In the genomic region with DNA sequence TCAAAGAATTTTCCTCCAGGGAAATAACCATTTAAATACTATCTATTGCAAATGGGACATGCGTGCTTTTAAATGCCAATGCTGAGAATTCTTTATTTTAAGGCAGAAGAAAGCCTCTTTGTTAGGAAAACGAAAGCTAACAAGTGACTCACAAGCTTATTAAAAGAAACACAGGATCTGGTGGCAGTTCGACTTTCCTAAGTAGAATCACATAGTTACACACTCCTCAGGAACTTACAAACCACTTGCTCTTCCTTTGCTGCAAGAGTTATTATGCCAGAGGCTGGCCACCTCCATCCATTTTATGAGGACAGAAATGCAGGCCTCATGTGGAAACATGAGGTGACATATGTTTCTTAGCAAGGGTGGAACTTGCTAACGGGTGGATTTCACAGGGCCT, we compare ENCODE assay signal across 9 cellular contexts.
DNase-seq lines count a peak whose midpoint lies in the region; ATAC-seq lines count a peak whose summit lies in the region.
"Had no signal": no experiment of that assay in that cellular context is flagged by ENCODE, and none has a peak within 500 bp of the region (broad histone marks: within the 10 kb centered on the region; RNA-seq: fewer than 3 reads in every experiment).

No MANE protein-coding gene starts in this region.

- no peak for ATAC-seq in HG03135 (IDR thresholded peaks at IDR 0.05; ENCODE audit: unreplicated experiment)
- no peak for ATAC-seq in GM21786 (IDR thresholded peaks at IDR 0.05; ENCODE audit: unreplicated experiment)

- DNase-seq in GM04503 (ENCODE audit: low read depth): peak; percentile 90
- peak; percentile 79 for DNase-seq in SIG-M5 treated with dmso at 0.1 percent for 504 hours (lab: John Stamatoyannopoulos, UW; ENCODE audit: unreplicated experiment)
- DNase-seq in fibroblast of gingiva (ENCODE audit: low read depth): peak; percentile 89
- DNase-seq in renal cortical epithelial cell (ENCODE audit: low read depth): peak; percentile 91
- DNase-seq in activated effector memory CD4-positive, alpha-beta T cell treated with anti-CD3 and anti-CD28 coated beads, Interleukin-2, amount 50 U/mL, for 16 hours: no peak
- DNase-seq in NCI-H526 treated with DMSO at 0.1 percent for 48 hours (lab: John Stamatoyannopoulos, UW): no peak
- DNase-seq: NCI-H1417 treated with DMSO at 0.1 percent for 48 hours had no signal

Comparison
In these comparisons a context has a peak if more than half of its experiments do, and no peak if none do; other contexts are left out.
1. DNase-seq: peak in GM04503 (single experiment), SIG-M5 treated with dmso at 0.1 percent for 504 hours (single experiment), fibroblast of gingiva (single experiment) and renal cortical epithelial cell (single experiment); none in activated effector memory CD4-positive, alpha-beta T cell treated with anti-CD3 and anti-CD28 coated beads, Interleukin-2, amount 50 U/mL, for 16 hours (single experiment) and NCI-H526 treated with DMSO at 0.1 percent for 48 hours (single experiment).